8 cellular contexts compared by ENCODE assay signal in the genomic region with DNA sequence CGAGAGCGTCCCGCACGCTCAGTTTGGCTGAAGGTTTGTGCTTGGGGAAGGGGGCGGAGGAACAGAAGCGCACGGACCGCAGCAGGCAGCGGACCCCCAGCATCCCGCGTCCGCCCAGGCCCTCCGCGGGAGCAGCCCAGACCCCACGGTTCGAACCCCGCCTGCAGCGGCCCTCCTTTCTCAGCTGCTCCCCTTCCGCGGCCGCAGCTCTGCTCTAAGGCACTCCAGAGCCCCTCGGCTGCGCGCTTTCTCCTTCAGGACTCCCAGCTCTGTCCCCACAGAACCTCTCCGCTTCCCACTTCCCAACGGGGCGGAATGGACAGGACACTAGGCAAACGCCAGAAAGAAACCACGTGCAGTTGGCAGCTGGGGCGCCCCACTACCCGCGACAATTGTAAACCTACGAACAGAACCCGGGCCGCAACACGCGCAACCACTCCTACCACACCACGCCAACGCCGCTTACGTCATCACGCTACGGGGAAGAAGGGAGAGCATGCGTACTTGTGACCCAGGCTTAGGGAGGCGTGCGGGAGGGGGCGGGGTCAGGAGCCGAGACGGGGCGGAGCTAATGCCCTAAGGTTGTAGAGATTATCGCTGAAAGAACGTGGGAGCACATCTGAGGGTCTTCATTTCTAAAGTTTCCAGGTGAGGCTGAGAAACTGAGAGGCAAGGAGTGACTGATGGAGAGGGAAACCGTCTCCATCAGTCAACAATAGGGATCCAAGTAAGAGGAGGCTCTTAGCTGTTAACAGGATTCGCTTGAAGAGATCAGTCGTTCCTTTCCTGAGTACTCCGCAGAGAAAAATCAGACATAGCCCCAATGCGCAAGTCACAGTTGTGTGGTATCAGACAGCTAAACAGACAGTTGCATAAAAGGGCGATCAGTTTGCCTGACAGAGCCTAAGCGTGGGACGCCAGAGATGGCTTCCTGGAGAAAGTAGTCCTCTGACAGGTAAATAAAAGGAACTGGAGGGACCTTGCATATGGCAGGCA. TPM values are rescaled to one million over a fixed set of nuclear protein-coding genes. Genes with fewer than 3 reads are reported as not detected.
DNase-seq lines count a peak whose midpoint lies in the region; FAIRE-seq and TF ChIP-seq lines count a peak whose summit lies in the region.

A gene with protein sequence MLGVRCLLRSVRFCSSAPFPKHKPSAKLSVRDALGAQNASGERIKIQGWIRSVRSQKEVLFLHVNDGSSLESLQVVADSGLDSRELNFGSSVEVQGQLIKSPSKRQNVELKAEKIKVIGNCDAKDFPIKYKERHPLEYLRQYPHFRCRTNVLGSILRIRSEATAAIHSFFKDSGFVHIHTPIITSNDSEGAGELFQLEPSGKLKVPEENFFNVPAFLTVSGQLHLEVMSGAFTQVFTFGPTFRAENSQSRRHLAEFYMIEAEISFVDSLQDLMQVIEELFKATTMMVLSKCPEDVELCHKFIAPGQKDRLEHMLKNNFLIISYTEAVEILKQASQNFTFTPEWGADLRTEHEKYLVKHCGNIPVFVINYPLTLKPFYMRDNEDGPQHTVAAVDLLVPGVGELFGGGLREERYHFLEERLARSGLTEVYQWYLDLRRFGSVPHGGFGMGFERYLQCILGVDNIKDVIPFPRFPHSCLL (minus strand): TSS at position 479 of the 996 bp plus-strand sequence. CDS start 376 bp downstream, at position 103.

- no peak within 1 kb of the TSS for H3K4ac ChIP-seq in neuronal stem cell (ENCODE audit: low read length)

- TF ChIP-seq CTCF in subcutaneous adipose tissue (IDR thresholded peaks at IDR 0.05; ENCODE audit: low read depth): no peak

- no peaks in the 10 kb centered on the region for H3K9me3 ChIP-seq in neuronal stem cell (replicated peaks in 1 of 2; ENCODE audit: control insufficient read depth in 2 of 2, insufficient read depth in 1 of 2, low read depth in 1 of 2, low read length in 2 of 2)

- CTCF ChIA-PET in HEK293T (lab: Yijun Ruan, JAX): interaction anchor here (0.6 to 2.4 kb wide), 4 partner anchors 9 to 916 kb away, joined by 3 to 22 read pairs (median 4); no protein-coding TSS in a partner anchor

- H3K4me1 ChIP-seq in neuronal stem cell (ENCODE audit: control insufficient read depth in 2 of 2, insufficient read depth in 1 of 2, low read depth in 1 of 2, low read length in 2 of 2): no peaks in the 10 kb centered on the region

- no CpG with 5 or more reads among the region's 60 CpGs for WGBS in neuronal stem cell (ENCODE audit: extremely low coverage in 2 of 2, insufficient read length in 2 of 2, insufficient replicate concordance in 1 of 2), 2 donors

- H3K14ac ChIP-seq in neuronal stem cell (ENCODE audit: low read length): peak within 1 kb of the TSS; percentile 9

- H2BK12ac ChIP-seq in neuronal stem cell (ENCODE audit: low read length): peak within 1 kb of the TSS; percentile 86

- H2AK5ac ChIP-seq in neuronal stem cell (ENCODE audit: low read depth, low read length): peak within 1 kb of the TSS; percentile 78

- peak within 1 kb of the TSS; percentile 94 for H3K9ac ChIP-seq in neuronal stem cell (ENCODE audit: low read depth, low read length, poor library complexity)

- H2AFZ ChIP-seq in neuronal stem cell (ENCODE audit: low read length): peak within 1 kb of the TSS; percentile 91

- H2BK120ac ChIP-seq in neuronal stem cell (ENCODE audit: low read depth, low read length): no peak within 1 kb of the TSS

- peak within 1 kb of the TSS; percentile 84 for H3K4me2 ChIP-seq in neuronal stem cell (ENCODE audit: insufficient read depth, low read length, poor library complexity, severe bottlenecking)

- POLR2A ChIA-PET in HEK293T (lab: Yijun Ruan, JAX): interaction anchor here (0.6 to 2.9 kb wide), 12 partner anchors 9 to 988 kb away, joined by 3 to 23 read pairs (median 4); a partner anchor contains a TSS

- peak within 1 kb of the TSS; percentile 73 to 91 for H3K4me3 ChIP-seq in neuronal stem cell (ENCODE audit: low read length in 2 of 2)

- H4K91ac ChIP-seq in neuronal stem cell (ENCODE audit: low read depth, low read length, poor library complexity): no peak within 1 kb of the TSS

- peaks cover 5 to 33% of the 10 kb centered on the region in 2 donors for H3K36me3 ChIP-seq in neuronal stem cell (replicated peaks in 1 of 2; ENCODE audit: control insufficient read depth in 2 of 2, insufficient read depth in 2 of 2, low read length in 2 of 2)

- H3K18ac ChIP-seq in neuronal stem cell (ENCODE audit: low read length): peak within 1 kb of the TSS; percentile 84

- in situ Hi-C loops in SK-MEL-5 (cut with HindIII; ENCODE audit: low pct_unique_long_range_greater_than_20kb, low sequenced_read_pairs): no loop called here

- peak within 1 kb of the TSS; percentile 47 for H3K23ac ChIP-seq in neuronal stem cell (ENCODE audit: low read depth, low read length, poor library complexity)

- H3K27ac ChIP-seq in neuronal stem cell (replicated peaks; ENCODE audit: low read length): peak within 1 kb of the TSS; percentile 29

- no peaks in the 10 kb centered on the region for H3K79me1 ChIP-seq in neuronal stem cell (ENCODE audit: low read depth, low read length)

- no peak for FAIRE-seq in frontal cortex (lab: Jason Lieb, UNC)

- peak within 1 kb of the TSS; percentile 20 for H2BK15ac ChIP-seq in neuronal stem cell (ENCODE audit: low read length)

- DNase-seq in GF-D8 (lab: John Stamatoyannopoulos, UW) (peak; percentile 93), HEK293T (ENCODE audit: extremely low spot score) (peak; percentile 97), MV-4-11 (lab: John Stamatoyannopoulos, UW) (peak; percentile 94), SK-MEL-5 (ENCODE audit: low read depth, low spot score) (peak; percentile 97), frontal cortex (ENCODE audit: low spot score in 2 of 2) (peak; percentile 82 to 88), neuronal stem cell (ENCODE audit: low spot score) (peak; percentile 95)
- DNase-seq in activated naive CD4-positive, alpha-beta T cell treated with Interleukin-2 at 50 U/mL for 16 hours: peak; percentile 97

- peaks cover 0 to 4% (median 0%) of the 10 kb centered on the region in 3 experiments for H3K27me3 ChIP-seq in neuronal stem cell (ENCODE audit: control insufficient read depth in 3 of 3, insufficient read depth in 3 of 3, low read depth in 1 of 3, low read length in 3 of 3)

- no peak within 1 kb of the TSS for H4K8ac ChIP-seq in neuronal stem cell (ENCODE audit: low read depth, low read length)

- peak within 1 kb of the TSS; percentile 27 for H2BK5ac ChIP-seq in neuronal stem cell (ENCODE audit: low read length)

TF ChIP-seq in HEK293T, 16 proteins besides CTCF, POLR2A, EP300 and RAD21:
- TF ChIP-seq FOXK2 (IDR thresholded peaks at IDR 0.05): peak; percentile 61; the same call in 1 of the 2 replicates
- TF ChIP-seq LEF1 (IDR thresholded peaks at IDR 0.05; ENCODE audit: borderline replicate concordance): no peak
- TF ChIP-seq ZNF384 (IDR thresholded peaks at IDR 0.05): no peak
- no peak for TF ChIP-seq FOXM1 (IDR thresholded peaks at IDR 0.05; ENCODE audit: borderline replicate concordance)
- TF ChIP-seq SP1 (IDR thresholded peaks at IDR 0.05): no peak
- no peak for TF ChIP-seq BHLHE40 (IDR thresholded peaks at IDR 0.05; ENCODE audit: borderline replicate concordance)
- TF ChIP-seq HDGF (IDR thresholded peaks at IDR 0.05; ENCODE audit: borderline replicate concordance): no peak
- TF ChIP-seq NFRKB (IDR thresholded peaks at IDR 0.05): no peak
- TF ChIP-seq TARDBP (IDR thresholded peaks at IDR 0.05): no peak
- peak; percentile 78 for TF ChIP-seq L3MBTL2 (conservative IDR thresholded peaks at IDR 0.05)
TF ChIP-seq in HEK293T: peak in this region for 2.

RNA-seq across cellular contexts. Expression of the gene that starts here (rescaled TPM):
- 80.8 and 93.1 TPM in 2 replicates for total RNA-seq in SK-MEL-5 (2014; rRNA removed; shearing (Covaris generic))
- polyA plus RNA-seq in SK-MEL-5 (2015; cell fraction: cytosol; rRNA removed): 33.8 and 37.9 TPM in 2 replicates
- polyA plus RNA-seq in SK-MEL-5 (2015; cell fraction: nucleus; rRNA removed): 69.9 and 74.0 TPM in 2 replicates
- total RNA-seq in frontal cortex (39.5 TPM), subcutaneous adipose tissue (10 to 100 TPM; 11.4 to 17.3 (median 15.2) TPM)
- polyA plus RNA-seq in neuronal stem cell (2013, experiment 1 of 2): 31.1 TPM
- polyA plus RNA-seq in neuronal stem cell (2013, experiment 2 of 2): 35.1 TPM

Comparison
In these comparisons a context has a peak if more than half of its experiments do, and no peak if none do; other contexts are left out.
1. Peak in every context shown above with its lines: DNase-seq, H3K4me3 ChIP-seq and H3K27ac ChIP-seq.